Comparison of ENCODE assay signal across 14 cellular contexts in genomic region chr17:60231691-60232090, GRCh38.
A peak's percentile ranks its signal among the peaks of the same experiment; 100 is the strongest.
DNase-seq lines count a peak whose midpoint lies in the region; ATAC-seq, FAIRE-seq and TF ChIP-seq lines count a peak whose summit lies in the region.
"Had no signal": no experiment of that assay in that cellular context is flagged by ENCODE, and none has a peak within 500 bp of the region (broad histone marks: within the 10 kb centered on the region; RNA-seq: fewer than 3 reads in every experiment).

No MANE protein-coding gene starts in this region.

- TF ChIP-seq EP300 in A549 (IDR thresholded peaks at IDR 0.05) (no peak), suprapubic skin (IDR thresholded peaks at IDR 0.05) (no peak)

- H3K4me3 Mint-ChIP-seq in activated naive CD8-positive, alpha-beta T cell treated with anti-CD3 and anti-CD28 coated beads, Interleukin-2, amount 50 U/mL, for 24 hours, result no peak overlapping the region
- H3K4me3 Mint-ChIP-seq: immature natural killer cell; natural killer cell treated with Interleukin-12 subunit alpha and Interleukin-12 subunit beta and Interleukin-15 and Interleukin-18, amount 100 ng/mL, for 72 hours; T-helper 17 cell had no signal

- no peaks in the 10 kb centered on the region for H3K9me3 Mint-ChIP-seq in activated naive CD8-positive, alpha-beta T cell treated with anti-CD3 and anti-CD28 coated beads, Interleukin-2, amount 50 U/mL, for 24 hours
- H3K9me3 Mint-ChIP-seq: immature natural killer cell; natural killer cell treated with Interleukin-12 subunit alpha and Interleukin-12 subunit beta and Interleukin-15 and Interleukin-18, amount 100 ng/mL, for 72 hours had no signal

- H3K9me3 ChIP-seq in A549 (no peaks in the 10 kb centered on the region), suprapubic skin (no peaks in the 10 kb centered on the region)

- POLR2A ChIA-PET in A549 (lab: Yijun Ruan, JAX), result interaction anchor here (0.6 to 2.3 kb wide), 3 partner anchors 153 to 338 kb away, joined by 3 to 10 read pairs (median 4); partner anchors contain the start of gene USP32

- TF ChIP-seq RAD21 in A549 (conservative IDR thresholded peaks at IDR 0.05 in 1 of 2, IDR thresholded peaks at IDR 0.05 in 1 of 2), result no peak

- peaks cover 24% of the 10 kb centered on the region for H3K36me3 ChIP-seq in suprapubic skin

- no peak for TF ChIP-seq POLR2A in A549 (IDR thresholded peaks at IDR 0.05; ENCODE audit: low read length)
- TF ChIP-seq POLR2A in suprapubic skin (IDR thresholded peaks at IDR 0.05), result no peak

- FAIRE-seq in A549 (lab: Jason Lieb, UNC), result peak; percentile 32
- FAIRE-seq: GM19239 had no signal

- peaks cover 10% of the 10 kb centered on the region for H3K4me1 Mint-ChIP-seq in activated naive CD8-positive, alpha-beta T cell treated with anti-CD3 and anti-CD28 coated beads, Interleukin-2, amount 50 U/mL, for 24 hours
- H3K4me1 Mint-ChIP-seq: immature natural killer cell had no signal

- ATAC-seq in A549, result peak; percentile 30 to 61; a peak in 3 of 6 replicates
- ATAC-seq in activated naive CD8-positive, alpha-beta T cell treated with anti-CD3 and anti-CD28 coated beads, Interleukin-2, amount 50 U/mL, for 24 hours, result peak; percentile 36
- ATAC-seq in HG02840 (IDR thresholded peaks at IDR 0.05; ENCODE audit: low FRiP score, unreplicated experiment), result no peak
- ATAC-seq: natural killer cell treated with Interleukin-12 subunit alpha and Interleukin-12 subunit beta and Interleukin-15 and Interleukin-18, amount 100 ng/mL, for 72 hours; T-helper 17 cell had no signal

- CTCF ChIA-PET in A549 (lab: Yijun Ruan, JAX), result interaction anchor here (0.6 to 3.8 kb wide), 36 partner anchors 9 to 1919 kb away, joined by 3 to 28 read pairs (median 4); partner anchors contain the start of genes CA4, CHCT1 and USP32

- H3K4me3 ChIP-seq in A549 (no peak overlapping the region), suprapubic skin (no peak overlapping the region)

- peaks cover 7% of the 10 kb centered on the region for H3K36me3 Mint-ChIP-seq in activated naive CD8-positive, alpha-beta T cell treated with anti-CD3 and anti-CD28 coated beads, Interleukin-2, amount 50 U/mL, for 24 hours (ENCODE audit: low read depth)

- H3K4me1 ChIP-seq in A549 (peaks cover 6% of the 10 kb centered on the region; the same call in 1 of the 3 replicates), suprapubic skin (no peaks in the 10 kb centered on the region)

- 85% methylated on average over 2 of the region's 2 CpGs for WGBS in A549 (ENCODE audit: missing lambda C conversion rate)
- WGBS in suprapubic skin, result 56% methylated on average over 2 of the region's 2 CpGs

- no peak for DNase-seq in A549 (ENCODE audit: low read depth in 1 of 2, low spot score in 1 of 2)
- peak; percentile 47 for DNase-seq in GM03348 (ENCODE audit: low spot score)
- no peak for DNase-seq in activated naive CD8-positive, alpha-beta T cell treated with anti-CD3 and anti-CD28 coated beads, Interleukin-2, amount 50 U/mL, for 24 hours
- peak; percentile 7 for DNase-seq in glomerular visceral epithelial cell (ENCODE audit: extremely low spot score)
- DNase-seq in COR-L47 (lab: John Stamatoyannopoulos, UW), result no peak
- no peak for DNase-seq in suprapubic skin (ENCODE audit: low spot score in 2 of 2)
- DNase-seq in central memory CD4-positive, alpha-beta T cell, result no peak
- DNase-seq: GOT3, immature natural killer cell, NCI-H2029 treated with DMSO at 0.1 percent for 48 hours, T-helper 17 cell had no signal

- H3K27me3 Mint-ChIP-seq in activated naive CD8-positive, alpha-beta T cell treated with anti-CD3 and anti-CD28 coated beads, Interleukin-2, amount 50 U/mL, for 24 hours, result no peaks in the 10 kb centered on the region
- H3K27me3 Mint-ChIP-seq: natural killer cell treated with Interleukin-12 subunit alpha and Interleukin-12 subunit beta and Interleukin-15 and Interleukin-18, amount 100 ng/mL, for 72 hours; T-helper 17 cell had no signal

- H3K27ac ChIP-seq in A549 (no peak overlapping the region), suprapubic skin (no peak overlapping the region)

- no peak for TF ChIP-seq CTCF in A549 (IDR thresholded peaks at IDR 0.05)
- no peak for TF ChIP-seq CTCF in suprapubic skin (IDR thresholded peaks at IDR 0.05)

- H3K27ac Mint-ChIP-seq in activated naive CD8-positive, alpha-beta T cell treated with anti-CD3 and anti-CD28 coated beads, Interleukin-2, amount 50 U/mL, for 24 hours, result peak overlapping the region; percentile 25
- H3K27ac Mint-ChIP-seq: immature natural killer cell; natural killer cell treated with Interleukin-12 subunit alpha and Interleukin-12 subunit beta and Interleukin-15 and Interleukin-18, amount 100 ng/mL, for 72 hours had no signal

- no peaks in the 10 kb centered on the region for H3K27me3 ChIP-seq in suprapubic skin

- H3K4me2 ChIP-seq in A549, result no peak overlapping the region

TF ChIP-seq in A549, 52 proteins besides CTCF, POLR2A, EP300 and RAD21:
- TF ChIP-seq HMGXB4 (CRISPR knock-in tag; IDR thresholded peaks at IDR 0.05; ENCODE audit: borderline replicate concordance) (no peak), ZFP36 (IDR thresholded peaks at IDR 0.05; ENCODE audit: borderline replicate concordance, partially characterized antibody) (no peak), CHD4 (IDR thresholded peaks at IDR 0.05; ENCODE audit: borderline replicate concordance) (no peak), RFX5 (IDR thresholded peaks at IDR 0.05) (no peak), CBX8 (IDR thresholded peaks at IDR 0.05) (no peak), NPAS2 (CRISPR knock-in tag; IDR thresholded peaks at IDR 0.05; ENCODE audit: borderline replicate concordance) (no peak), BHLHE40 (IDR thresholded peaks at IDR 0.05; ENCODE audit: low read depth, low read length) (no peak), ZC3H11A (IDR thresholded peaks at IDR 0.05) (no peak), MAX (IDR thresholded peaks at IDR 0.05) (no peak), SREBF2 (IDR thresholded peaks at IDR 0.05) (no peak), KDM5A (IDR thresholded peaks at IDR 0.05) (no peak), FOSB (CRISPR knock-in tag; IDR thresholded peaks at IDR 0.05) (no peak), CHD2 (IDR thresholded peaks at IDR 0.05; ENCODE audit: low read length, partially characterized antibody) (no peak)

Comparison
In these comparisons a context has a peak if more than half of its experiments do, and no peak if none do; other contexts are left out.
1. DNase-seq: peak in GM03348 (single experiment) and glomerular visceral epithelial cell (single experiment); none in A549 (0 of 2), activated naive CD8-positive, alpha-beta T cell treated with anti-CD3 and anti-CD28 coated beads, Interleukin-2, amount 50 U/mL, for 24 hours (single experiment), COR-L47 (single experiment), suprapubic skin (0 of 2) and central memory CD4-positive, alpha-beta T cell (single experiment).